13 cellular contexts compared by ENCODE assay signal in the genomic region with DNA sequence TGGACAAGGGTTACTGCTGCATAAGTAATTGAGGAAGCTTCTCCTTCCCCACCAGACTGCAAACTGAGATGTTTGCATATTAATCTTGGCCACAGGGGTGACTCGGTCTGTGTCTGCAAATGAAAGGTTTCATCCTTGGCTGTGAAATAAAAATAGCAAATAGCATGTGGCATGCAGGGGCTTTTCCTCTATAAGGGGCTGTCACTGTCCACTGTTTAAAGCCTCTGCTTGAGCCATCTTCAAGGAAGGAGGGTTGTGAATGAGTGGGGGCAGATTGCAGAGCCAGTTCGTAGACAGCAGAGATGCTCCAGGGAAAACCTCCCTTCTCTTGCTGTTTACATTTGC. TPM values are rescaled to one million over a fixed set of nuclear protein-coding genes. Genes with fewer than 3 reads are reported as not detected.
DNase-seq lines count a peak whose midpoint lies in the region; ATAC-seq, FAIRE-seq and TF ChIP-seq lines count a peak whose summit lies in the region.
"Had no signal": no experiment of that assay in that cellular context is flagged by ENCODE, and none has a peak within 500 bp of the region (broad histone marks: within the 10 kb centered on the region; RNA-seq: fewer than 3 reads in every experiment).

No MANE protein-coding gene starts in this region.

- TF ChIP-seq CTCF in A549 (IDR thresholded peaks at IDR 0.05), result no peak
- no peak for TF ChIP-seq CTCF in KMS-11 (conservative IDR thresholded peaks at IDR 0.05; ENCODE audit: low read depth, low read length)
- TF ChIP-seq CTCF in foreskin keratinocyte (conservative IDR thresholded peaks at IDR 0.05), result no peak

- H3K27me3 ChIP-seq in KMS-11 (ENCODE audit: insufficient read depth, low read depth) (no peaks in the 10 kb centered on the region), foreskin keratinocyte (no peaks in the 10 kb centered on the region)

- H3K4me1 Mint-ChIP-seq in activated naive CD8-positive, alpha-beta T cell treated with anti-CD3 and anti-CD28 coated beads, Interleukin-2, amount 50 U/mL, for 24 hours, result peaks cover 74% of the 10 kb centered on the region

- CTCF ChIA-PET in A549 (lab: Yijun Ruan, JAX), result interaction anchor here (1.6 kb wide), 1 partner anchor 10 kb away, joined by 5 read pairs; no protein-coding TSS in a partner anchor

- H3K9me3 Mint-ChIP-seq in activated naive CD8-positive, alpha-beta T cell treated with anti-CD3 and anti-CD28 coated beads, Interleukin-2, amount 50 U/mL, for 24 hours, result no peaks in the 10 kb centered on the region

- no peaks in the 10 kb centered on the region for H3K36me3 ChIP-seq in KMS-11 (ENCODE audit: insufficient read depth)

- H3K4me3 Mint-ChIP-seq in activated naive CD8-positive, alpha-beta T cell treated with anti-CD3 and anti-CD28 coated beads, Interleukin-2, amount 50 U/mL, for 24 hours, result no peak overlapping the region

- H3K4me2 ChIP-seq in A549 (peak overlapping the region; percentile 61), KMS-11 (peak overlapping the region; percentile 60)

- no peaks in the 10 kb centered on the region for H3K27me3 Mint-ChIP-seq in activated naive CD8-positive, alpha-beta T cell treated with anti-CD3 and anti-CD28 coated beads, Interleukin-2, amount 50 U/mL, for 24 hours

- peak overlapping the region; percentile 17; the same call in 1 of the 2 replicates for H2AFZ ChIP-seq in KMS-11 (ENCODE audit: low read depth)

- FAIRE-seq in A549 (lab: Jason Lieb, UNC), result no peak

- WGBS in A549 (ENCODE audit: missing lambda C conversion rate), result 3% methylated on average over 2 of the region's 2 CpGs

- POLR2A ChIA-PET in A549 (lab: Yijun Ruan, JAX), result no interaction called here

- no peak for TF ChIP-seq RAD21 in A549 (conservative IDR thresholded peaks at IDR 0.05 in 1 of 2, IDR thresholded peaks at IDR 0.05 in 1 of 2)

- H3K9ac ChIP-seq in KMS-11, result no peak overlapping the region

- peak overlapping the region; percentile 61 to 86 for H3K27ac ChIP-seq in A549
- no peak overlapping the region; the same call in 1 of the 2 replicates for H3K27ac ChIP-seq in KMS-11
- H3K27ac ChIP-seq in foreskin keratinocyte, result no peak overlapping the region
- H3K27ac ChIP-seq: C4-2B had no signal

- peak overlapping the region; percentile 46 for H3K27ac Mint-ChIP-seq in activated naive CD8-positive, alpha-beta T cell treated with anti-CD3 and anti-CD28 coated beads, Interleukin-2, amount 50 U/mL, for 24 hours

- H3K4me3 ChIP-seq in A549, result no peak overlapping the region
- no peak overlapping the region for H3K4me3 ChIP-seq in KMS-11 (IDR thresholded peaks at IDR 0.05; ENCODE audit: insufficient read depth, low read depth, low read length)

- TF ChIP-seq POLR2A in A549 (IDR thresholded peaks at IDR 0.05; ENCODE audit: low read length), result no peak
- TF ChIP-seq POLR2A in GM18951 (IDR thresholded peaks at IDR 0.05; ENCODE audit: extremely low read depth, insufficient read depth, insufficient read length), result peak; percentile 33

- H3K4me1 ChIP-seq in A549, result peaks cover 56% of the 10 kb centered on the region
- peaks cover 49% of the 10 kb centered on the region for H3K4me1 ChIP-seq in KMS-11 (ENCODE audit: low read depth, poor library complexity, severe bottlenecking)
- H3K4me1 ChIP-seq in foreskin keratinocyte, result peaks cover 5% of the 10 kb centered on the region

- ATAC-seq in A549, result peak in 1 of 2 experiments; percentile 72; a peak in 3 of 6 replicates
- ATAC-seq in activated naive CD8-positive, alpha-beta T cell treated with anti-CD3 and anti-CD28 coated beads, Interleukin-2, amount 50 U/mL, for 24 hours, result no peak
- ATAC-seq in foreskin keratinocyte, result no peak
- ATAC-seq: stimulated activated naive CD8-positive, alpha-beta T cell treated with anti-CD3 and anti-CD28 coated beads, Interleukin-15, Interleukin-2, amounts not matched to agents 100 U/mL and 50 U/mL, for 24 hours had no signal

- H3K79me2 ChIP-seq in KMS-11 (ENCODE audit: insufficient read depth, low read depth), result no peaks in the 10 kb centered on the region

- TF ChIP-seq EP300 in A549 (IDR thresholded peaks at IDR 0.05), result no peak

- no peaks in the 10 kb centered on the region for H3K36me3 Mint-ChIP-seq in activated naive CD8-positive, alpha-beta T cell treated with anti-CD3 and anti-CD28 coated beads, Interleukin-2, amount 50 U/mL, for 24 hours (ENCODE audit: low read depth)

- in situ Hi-C loops in GM18951 (cut with MboI; ENCODE audit: low sequenced_read_pairs, unreplicated experiment), result loop anchor here (10.0 kb wide), 1 partner anchor 67 kb away; no protein-coding TSS in a partner anchor

- no peaks in the 10 kb centered on the region for H3K9me3 ChIP-seq in A549

- no peaks in the 10 kb centered on the region for H4K20me1 ChIP-seq in KMS-11 (ENCODE audit: insufficient read depth)

- no peak for DNase-seq in A549 (ENCODE audit: low read depth in 1 of 2, low spot score in 1 of 2)
- DNase-seq in activated naive CD8-positive, alpha-beta T cell treated with anti-CD3 and anti-CD28 coated beads, Interleukin-2, amount 50 U/mL, for 24 hours, result no peak
- DNase-seq in NCI-H128 (lab: John Stamatoyannopoulos, UW; ENCODE audit: unreplicated experiment), result no peak
- DNase-seq in foreskin keratinocyte, result no peak
- no peak for DNase-seq in DMS79 (lab: John Stamatoyannopoulos, UW)
- no peak for DNase-seq in NCI-H524 treated with DMSO at 0.1 percent for 48 hours (lab: John Stamatoyannopoulos, UW)
- DNase-seq: NCI-H1436 treated with DMSO at 0.1 percent for 48 hours; stimulated activated naive CD8-positive, alpha-beta T cell treated with anti-CD3 and anti-CD28 coated beads, Interleukin-15, Interleukin-2, amounts not matched to agents 100 U/mL and 50 U/mL, for 24 hours had no signal

TF ChIP-seq in A549, 52 proteins besides CTCF, POLR2A, EP300 and RAD21:
- no peak for TF ChIP-seq CBX2 (IDR thresholded peaks at IDR 0.05; ENCODE audit: borderline replicate concordance, low read depth)
- no peak for TF ChIP-seq CEBPB (IDR thresholded peaks at IDR 0.05)
- TF ChIP-seq EHMT2 (IDR thresholded peaks at IDR 0.05; ENCODE audit: low read depth), result no peak
- TF ChIP-seq, protein P1, sequence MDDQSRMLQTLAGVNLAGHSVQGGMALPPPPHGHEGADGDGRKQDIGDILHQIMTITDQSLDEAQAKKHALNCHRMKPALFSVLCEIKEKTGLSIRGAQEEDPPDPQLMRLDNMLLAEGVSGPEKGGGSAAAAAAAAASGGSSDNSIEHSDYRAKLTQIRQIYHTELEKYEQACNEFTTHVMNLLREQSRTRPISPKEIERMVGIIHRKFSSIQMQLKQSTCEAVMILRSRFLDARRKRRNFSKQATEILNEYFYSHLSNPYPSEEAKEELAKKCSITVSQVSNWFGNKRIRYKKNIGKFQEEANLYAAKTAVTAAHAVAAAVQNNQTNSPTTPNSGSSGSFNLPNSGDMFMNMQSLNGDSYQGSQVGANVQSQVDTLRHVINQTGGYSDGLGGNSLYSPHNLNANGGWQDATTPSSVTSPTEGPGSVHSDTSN (IDR thresholded peaks at IDR 0.05), result no peak
- TF ChIP-seq ZFP36 (IDR thresholded peaks at IDR 0.05; ENCODE audit: borderline replicate concordance, partially characterized antibody), result no peak
- TF ChIP-seq CHD4 (IDR thresholded peaks at IDR 0.05; ENCODE audit: borderline replicate concordance), result no peak
- no peak for TF ChIP-seq SMC3 (IDR thresholded peaks at IDR 0.05)
- TF ChIP-seq BHLHE40 (IDR thresholded peaks at IDR 0.05; ENCODE audit: low read depth, low read length), result no peak
- no peak for TF ChIP-seq TP53 (CRISPR knock-in tag; IDR thresholded peaks at IDR 0.05)
- TF ChIP-seq, protein P2, sequence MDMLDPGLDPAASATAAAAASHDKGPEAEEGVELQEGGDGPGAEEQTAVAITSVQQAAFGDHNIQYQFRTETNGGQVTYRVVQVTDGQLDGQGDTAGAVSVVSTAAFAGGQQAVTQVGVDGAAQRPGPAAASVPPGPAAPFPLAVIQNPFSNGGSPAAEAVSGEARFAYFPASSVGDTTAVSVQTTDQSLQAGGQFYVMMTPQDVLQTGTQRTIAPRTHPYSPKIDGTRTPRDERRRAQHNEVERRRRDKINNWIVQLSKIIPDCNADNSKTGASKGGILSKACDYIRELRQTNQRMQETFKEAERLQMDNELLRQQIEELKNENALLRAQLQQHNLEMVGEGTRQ (IDR thresholded peaks at IDR 0.05), result no peak
- no peak for TF ChIP-seq HOXA7 (CRISPR knock-in tag; IDR thresholded peaks at IDR 0.05)
- no peak for TF ChIP-seq MAFK (IDR thresholded peaks at IDR 0.05; ENCODE audit: partially characterized antibody)
- no peak for TF ChIP-seq FOSL2 (IDR thresholded peaks at IDR 0.05)
- no peak for TF ChIP-seq FOSL2 (CRISPR knock-in tag; IDR thresholded peaks at IDR 0.05)
- no peak for TF ChIP-seq KDM1A (IDR thresholded peaks at IDR 0.05; ENCODE audit: low read depth)
- TF ChIP-seq CBX8 (IDR thresholded peaks at IDR 0.05), result no peak
- TF ChIP-seq SREBF2 (IDR thresholded peaks at IDR 0.05), result no peak
- TF ChIP-seq, protein P3, sequence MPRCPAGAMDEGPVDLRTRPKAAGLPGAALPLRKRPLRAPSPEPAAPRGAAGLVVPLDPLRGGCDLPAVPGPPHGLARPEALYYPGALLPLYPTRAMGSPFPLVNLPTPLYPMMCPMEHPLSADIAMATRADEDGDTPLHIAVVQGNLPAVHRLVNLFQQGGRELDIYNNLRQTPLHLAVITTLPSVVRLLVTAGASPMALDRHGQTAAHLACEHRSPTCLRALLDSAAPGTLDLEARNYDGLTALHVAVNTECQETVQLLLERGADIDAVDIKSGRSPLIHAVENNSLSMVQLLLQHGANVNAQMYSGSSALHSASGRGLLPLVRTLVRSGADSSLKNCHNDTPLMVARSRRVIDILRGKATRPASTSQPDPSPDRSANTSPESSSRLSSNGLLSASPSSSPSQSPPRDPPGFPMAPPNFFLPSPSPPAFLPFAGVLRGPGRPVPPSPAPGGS (IDR thresholded peaks at IDR 0.05), result no peak
- no peak for TF ChIP-seq NR3C1 (IDR thresholded peaks at IDR 0.05)

RNA-seq across cellular contexts. Expression of a gene that starts 33.3 kb away (rescaled TPM):
- polyA plus RNA-seq in A549 (2011; rRNA removed), result 3,130 and 3,742 TPM in 2 replicates
- polyA plus RNA-seq in A549 (2012; cell fraction: cytosol; rRNA removed), result 3,096 and 3,118 TPM in 2 replicates
- 460 and 1,554 TPM in 2 replicates for polyA plus RNA-seq in A549 (2012; cell fraction: nucleus; rRNA removed)
- 6,622 to 7,955 TPM (median 7,447 TPM) in 3 replicates for polyA plus RNA-seq in A549 (2017; fragmentation: RNase III; extraction: RNeasy Plus Mini Kit Qiagen cat#74134 plus additional on column Dnase treatment)
- 852 and 1,226 TPM in 2 replicates for polyA minus RNA-seq in A549 (2011; rRNA and poly(A)+ RNA removed)
- 1,702 and 2,721 TPM in 2 replicates for total RNA-seq in foreskin keratinocyte
- polyA plus RNA-seq in foreskin keratinocyte, result 2,710 and 4,192 TPM in 2 replicates

RNA-seq across cellular contexts. Expression of a gene that starts 36.3 kb away (rescaled TPM):
- polyA plus RNA-seq in A549 (2011; rRNA removed) (not detected in 2 replicates), A549 (2017; fragmentation: RNase III; extraction: RNeasy Plus Mini Kit Qiagen cat#74134 plus additional on column Dnase treatment) (0.03 TPM in 1 of 3 replicates, not detected in the others), foreskin keratinocyte (not detected in 2 replicates)
- polyA plus RNA-seq in A549 (2012; cell fraction: cytosol; rRNA removed), result not detected in 2 replicates
- 0.01 TPM in 1 of 2 replicates, not detected in the other for polyA plus RNA-seq in A549 (2012; cell fraction: nucleus; rRNA removed)
- polyA minus RNA-seq in A549 (2011; rRNA and poly(A)+ RNA removed), result not detected in 2 replicates
- not detected in 2 replicates for total RNA-seq in foreskin keratinocyte
- total RNA-seq: T-helper 2 cell treated with Interferon-gamma antibody and Interleukin-4, amounts not matched to agents 100 ng/mL and 5 ng/mL, for 36 hours had no signal
- polyA plus RNA-seq: keratinocyte had no signal

Comparison
In these comparisons a context has a peak if more than half of its experiments do, and no peak if none do; other contexts are left out.
1. H3K27ac ChIP-seq: peak in A549 (2 of 2); none in KMS-11 (single experiment) and foreskin keratinocyte (single experiment).